17 cellular contexts compared by ENCODE assay signal in genomic region chr3:48543271-48543866, GRCh38. TPM values are rescaled to one million over a fixed set of nuclear protein-coding genes. Genes with fewer than 3 reads are reported as not detected.
DNase-seq lines count a peak whose midpoint lies in the region; ATAC-seq and TF ChIP-seq lines count a peak whose summit lies in the region.
"Had no signal": no experiment of that assay in that cellular context is flagged by ENCODE, and none has a peak within 500 bp of the region (broad histone marks: within the 10 kb centered on the region; RNA-seq: fewer than 3 reads in every experiment).

No MANE protein-coding gene starts in this region.

- H3K27ac ChIP-seq in lower lobe of right lung (peak overlapping the region; percentile 18), aorta (ENCODE audit: low read depth in 1 of 2, low read length in 2 of 2) (no peak overlapping the region)
- H3K27ac ChIP-seq: KMS-11, tibial nerve had no signal

- H3K4me1 ChIP-seq in lower lobe of right lung (peaks cover 9% of the 10 kb centered on the region), aorta (ENCODE audit: control insufficient read depth in 1 of 2, insufficient read depth in 2 of 2, low read length in 2 of 2) (no peaks in the 10 kb centered on the region)

- H3K27ac Mint-ChIP-seq in activated naive CD4-positive, alpha-beta T cell treated with anti-CD3 and anti-CD28 coated beads, Interleukin-2, amount 10 ng/mL, durations not matched to agents 7 days and 5 days: no peak overlapping the region
- H3K27ac Mint-ChIP-seq: activated CD4-positive, alpha-beta memory T cell treated with anti-CD3 and anti-CD28 coated beads for 36 hours; brain; endodermal cell had no signal

- H3K4me3 Mint-ChIP-seq in activated naive CD4-positive, alpha-beta T cell treated with anti-CD3 and anti-CD28 coated beads, Interleukin-2, amount 10 ng/mL, durations not matched to agents 7 days and 5 days: no peak overlapping the region
- H3K4me3 Mint-ChIP-seq: activated CD4-positive, alpha-beta memory T cell treated with anti-CD3 and anti-CD28 coated beads for 36 hours; brain; endodermal cell had no signal

- no peaks in the 10 kb centered on the region for H3K9me3 Mint-ChIP-seq in activated naive CD4-positive, alpha-beta T cell treated with anti-CD3 and anti-CD28 coated beads, Interleukin-2, amount 10 ng/mL, durations not matched to agents 7 days and 5 days
- H3K9me3 Mint-ChIP-seq: activated CD4-positive, alpha-beta memory T cell treated with anti-CD3 and anti-CD28 coated beads for 36 hours; endodermal cell had no signal

- peaks cover 5% of the 10 kb centered on the region for H3K27me3 Mint-ChIP-seq in activated naive CD4-positive, alpha-beta T cell treated with anti-CD3 and anti-CD28 coated beads, Interleukin-2, amount 10 ng/mL, durations not matched to agents 7 days and 5 days
- H3K27me3 Mint-ChIP-seq: activated CD4-positive, alpha-beta memory T cell treated with anti-CD3 and anti-CD28 coated beads for 36 hours; brain had no signal

- intact Hi-C loops in Right ventricle myocardium inferior (cut with DNase I) (no loop called here), cardiac septum (cut with DNase I) (no loop called here), lower lobe of right lung (cut with DNase I) (no loop called here), aorta (cut with DNase I) (loop anchor here in 1 of 2 donors (10.0 kb wide), 1 partner anchor 269 kb away; no protein-coding TSS in a partner anchor)

- no peak for TF ChIP-seq CTCF in lower lobe of right lung (IDR thresholded peaks at IDR 0.05)

- H3K36me3 ChIP-seq in lower lobe of right lung (peaks cover 5% of the 10 kb centered on the region), aorta (ENCODE audit: control insufficient read depth in 1 of 2, insufficient read depth in 2 of 2, low read length in 1 of 2) (peaks cover 0 to 3% of the 10 kb centered on the region in 2 donors)

- 15 to 22% methylated on average over 9 of the region's 9 CpGs for WGBS in aorta, 2 donors

- DNase-seq in Right ventricle myocardium inferior (ENCODE audit: missing footprints): peak; percentile 78
- DNase-seq in cardiac septum (ENCODE audit: low spot score): no peak
- DNase-seq in UCSD-AML1 (lab: John Stamatoyannopoulos, UW; ENCODE audit: unreplicated experiment): peak; percentile 53
- peak; percentile 65 for DNase-seq in lower lobe of right lung
- DNase-seq in aorta: peak in 1 of 2 donors; percentile 83
- DNase-seq in activated naive CD4-positive, alpha-beta T cell treated with anti-CD3 and anti-CD28 coated beads, Interleukin-2, amount 10 ng/mL, durations not matched to agents 7 days and 5 days: no peak
- DNase-seq in NCI-H2081 treated with DMSO at 0.1 percent for 48 hours (lab: John Stamatoyannopoulos, UW): no peak
- no peak for DNase-seq in D341Med (ENCODE audit: low spot score)
- DNase-seq: activated CD4-positive, alpha-beta memory T cell treated with anti-CD3 and anti-CD28 coated beads for 36 hours; activated effector memory CD4-positive, alpha-beta T cell treated with Interleukin-2 at 50 U/mL for 16 hours; DMS79 treated with DMSO at 0.1 percent for 48 hours; endodermal cell had no signal

- CTCF ChIA-PET in activated naive CD4-positive, alpha-beta T cell treated with anti-CD3 and anti-CD28 coated beads, Interleukin-2, amount 10 ng/mL, durations not matched to agents 7 days and 5 days (lab: Charles Lee): interaction anchor here (1.8 kb wide), 1 partner anchor 107 kb away, joined by 8 read pairs; no protein-coding TSS in a partner anchor

- H3K4me3 ChIP-seq in lower lobe of right lung (no peak overlapping the region), aorta (ENCODE audit: low read length in 2 of 2) (no peak overlapping the region)
- H3K4me3 ChIP-seq: tibial nerve had no signal

- no peaks in the 10 kb centered on the region for H3K9me3 ChIP-seq in lower lobe of right lung
- H3K9me3 ChIP-seq in aorta (ENCODE audit: control insufficient read depth, low read length): no peaks in the 10 kb centered on the region

- H3K27me3 ChIP-seq in lower lobe of right lung (ENCODE audit: low read depth) (no peaks in the 10 kb centered on the region), aorta (ENCODE audit: control insufficient read depth in 1 of 2, insufficient read depth in 2 of 2, low read length in 1 of 2) (no peaks in the 10 kb centered on the region)
- H3K27me3 ChIP-seq: tibial nerve had no signal

- H3K36me3 Mint-ChIP-seq in activated naive CD4-positive, alpha-beta T cell treated with anti-CD3 and anti-CD28 coated beads, Interleukin-2, amount 10 ng/mL, durations not matched to agents 7 days and 5 days: peaks cover 51% of the 10 kb centered on the region
- H3K36me3 Mint-ChIP-seq: activated CD4-positive, alpha-beta memory T cell treated with anti-CD3 and anti-CD28 coated beads for 36 hours had no signal

- H3K4me1 Mint-ChIP-seq in activated naive CD4-positive, alpha-beta T cell treated with anti-CD3 and anti-CD28 coated beads, Interleukin-2, amount 10 ng/mL, durations not matched to agents 7 days and 5 days: peaks cover 7% of the 10 kb centered on the region
- H3K4me1 Mint-ChIP-seq: endodermal cell had no signal

- peak; percentile 85 for ATAC-seq in Right ventricle myocardium inferior
- peak; percentile 60 to 79 for ATAC-seq in lower lobe of right lung
- peak; percentile 68 for ATAC-seq in aorta (ENCODE audit: low FRiP score)

RNA-seq across cellular contexts. Expression of gene PFKFB4, which starts 13.2 kb away (rescaled TPM):
- total RNA-seq in Right ventricle myocardium inferior (2.4 TPM), cardiac septum (1.5 TPM), lower lobe of right lung (12.9 TPM), aorta (10 to 100 TPM in 1 of 2 donors, 1 to 10 TPM in 1; 7.2 to 14.6 TPM)
- polyA plus RNA-seq in aorta: 1 to 10 TPM; 2.8 to 5.6 TPM

RNA-seq across cellular contexts. Expression of gene UCN2, which starts 20.2 kb away (rescaled TPM):
- total RNA-seq in Right ventricle myocardium inferior: not detected
- total RNA-seq in cardiac septum: 0.48 TPM
- 0.32 TPM for total RNA-seq in lower lobe of right lung
- total RNA-seq in aorta: under 1 TPM in 1 of 2 donors, not detected in 1; 0.24 TPM
- polyA plus RNA-seq in aorta: 1 to 10 TPM in 1 of 2 donors, not detected in 1; 6.8 TPM
- total RNA-seq: activated CD4-positive, alpha-beta memory T cell treated with anti-CD3 and anti-CD28 coated beads for 36 hours; endodermal cell; T-helper 2 cell treated with Interferon-gamma antibody and Interleukin-4, amounts not matched to agents 100 ng/mL and 5 ng/mL, for 36 hours had no signal
- polyA plus RNA-seq: liver had no signal

RNA-seq across cellular contexts. Expression of gene SHISA5, which starts 39.4 kb away (rescaled TPM):
- 57.3 TPM for total RNA-seq in Right ventricle myocardium inferior
- total RNA-seq in cardiac septum: 47.8 TPM
- 187 TPM for total RNA-seq in lower lobe of right lung
- total RNA-seq in aorta: 100 to 1,000 TPM; 170 to 183 TPM
- polyA plus RNA-seq in aorta: 100 to 1,000 TPM in 1 of 2 donors, 10 to 100 TPM in 1; 64.2 to 113 TPM

RNA-seq across cellular contexts. Expression of gene COL7A1, which starts 51.8 kb away (rescaled TPM):
- total RNA-seq in Right ventricle myocardium inferior: 14.9 TPM
- 26.5 TPM for total RNA-seq in cardiac septum
- 2.6 TPM for total RNA-seq in lower lobe of right lung
- 1 to 10 TPM; 5.4 to 6.7 TPM for total RNA-seq in aorta
- 100 to 1,000 TPM in 1 of 2 donors, 1 to 10 TPM in 1; 3.9 to 217 TPM for polyA plus RNA-seq in aorta

Comparison
In these comparisons a context has a peak if more than half of its experiments do, and no peak if none do; other contexts are left out.
1. DNase-seq: peak in Right ventricle myocardium inferior (single experiment), UCSD-AML1 (single experiment) and lower lobe of right lung (single experiment); none in cardiac septum (single experiment), activated naive CD4-positive, alpha-beta T cell treated with anti-CD3 and anti-CD28 coated beads, Interleukin-2, amount 10 ng/mL, durations not matched to agents 7 days and 5 days (single experiment), NCI-H2081 treated with DMSO at 0.1 percent for 48 hours (single experiment) and D341Med (single experiment).
2. Peak in every context shown above with its lines, with median percentiles within 50 percentile points of each other: ATAC-seq.